Comparison of ENCODE assay signal across 31 cellular contexts in genomic region chr17:18285296-18285695, GRCh38.
"Had no signal": no experiment of that assay in that cellular context is flagged by ENCODE, and none has a peak within 500 bp of the region (broad histone marks: within the 10 kb centered on the region; RNA-seq: fewer than 3 reads in every experiment).

No MANE protein-coding gene starts in this region.

- H3K4me3 Mint-ChIP-seq: activated CD4-positive, alpha-beta memory T cell treated with anti-CD3 and anti-CD28 coated beads for 36 hours; activated CD4-positive, alpha-beta T cell treated with anti-CD3 and anti-CD28 coated beads for 36 hours; activated CD4-positive, alpha-beta T cell treated with anti-CD3 and anti-CD28 coated beads, Interleukin-2, amount 10 ng/mL, durations not matched to agents 24 days and 14 days; activated CD8-positive, alpha-beta memory T cell treated with anti-CD3 and anti-CD28 coated beads, Interleukin-2, amount 10 ng/mL, durations not matched to agents 7 days and 5 days; activated CD8-positive, alpha-beta T cell treated with anti-CD3 and anti-CD28 coated beads, Interleukin-2, amount 10 ng/mL, durations not matched to agents 7 days and 5 days; activated naive CD8-positive, alpha-beta T cell treated with anti-CD3 and anti-CD28 coated beads for 36 hours; activated naive CD8-positive, alpha-beta T cell treated with anti-CD3 and anti-CD28 coated beads, Interleukin-2, amount 50 U/mL, for 24 hours; activated T-helper 17 cell treated with anti-CD3 and anti-CD28 coated beads, Interleukin-2, amount 50 U/mL, for 72 hours; effector memory CD8-positive, alpha-beta T cell had no signal

- H3K4me3 ChIP-seq: adrenal gland, body of pancreas, esophagus squamous epithelium, gastroesophageal sphincter had no signal

- H3K9me3 ChIP-seq: adrenal gland, body of pancreas, esophagus squamous epithelium, gastroesophageal sphincter had no signal

- H3K27ac Mint-ChIP-seq: activated CD4-positive, alpha-beta memory T cell treated with anti-CD3 and anti-CD28 coated beads for 36 hours; activated CD4-positive, alpha-beta T cell treated with anti-CD3 and anti-CD28 coated beads for 36 hours; activated CD4-positive, alpha-beta T cell treated with anti-CD3 and anti-CD28 coated beads, Interleukin-2, amount 10 ng/mL, durations not matched to agents 24 days and 14 days; activated CD8-positive, alpha-beta memory T cell treated with anti-CD3 and anti-CD28 coated beads, Interleukin-2, amount 10 ng/mL, durations not matched to agents 7 days and 5 days; activated CD8-positive, alpha-beta T cell treated with anti-CD3 and anti-CD28 coated beads, Interleukin-2, amount 10 ng/mL, durations not matched to agents 7 days and 5 days; activated naive CD8-positive, alpha-beta T cell treated with anti-CD3 and anti-CD28 coated beads for 36 hours; activated naive CD8-positive, alpha-beta T cell treated with anti-CD3 and anti-CD28 coated beads, Interleukin-2, amount 50 U/mL, for 24 hours; activated T-helper 17 cell treated with anti-CD3 and anti-CD28 coated beads, Interleukin-2, amount 50 U/mL, for 72 hours; effector memory CD8-positive, alpha-beta T cell had no signal

- ATAC-seq: activated CD4-positive, alpha-beta T cell treated with anti-CD3 and anti-CD28 coated beads for 36 hours; activated CD8-positive, alpha-beta memory T cell treated with anti-CD3 and anti-CD28 coated beads, Interleukin-2, amount 10 ng/mL, durations not matched to agents 7 days and 5 days; activated CD8-positive, alpha-beta T cell treated with anti-CD3 and anti-CD28 coated beads, Interleukin-2, amount 10 ng/mL, durations not matched to agents 7 days and 5 days; activated naive CD8-positive, alpha-beta T cell treated with anti-CD3 and anti-CD28 coated beads, Interleukin-2, amount 50 U/mL, for 24 hours; activated T-helper 17 cell treated with anti-CD3 and anti-CD28 coated beads, Interleukin-2, amount 50 U/mL, for 72 hours; body of pancreas; effector memory CD8-positive, alpha-beta T cell; gastroesophageal sphincter had no signal

- H3K9me3 Mint-ChIP-seq: activated CD4-positive, alpha-beta memory T cell treated with anti-CD3 and anti-CD28 coated beads for 36 hours; activated CD4-positive, alpha-beta T cell treated with anti-CD3 and anti-CD28 coated beads, Interleukin-2, amount 10 ng/mL, durations not matched to agents 24 days and 14 days; activated naive CD8-positive, alpha-beta T cell treated with anti-CD3 and anti-CD28 coated beads for 36 hours; activated naive CD8-positive, alpha-beta T cell treated with anti-CD3 and anti-CD28 coated beads, Interleukin-2, amount 50 U/mL, for 24 hours; activated T-helper 17 cell treated with anti-CD3 and anti-CD28 coated beads, Interleukin-2, amount 50 U/mL, for 72 hours; effector memory CD8-positive, alpha-beta T cell had no signal

- H3K27ac ChIP-seq: adrenal gland, body of pancreas, epithelial cell of prostate, esophagus squamous epithelium, gastroesophageal sphincter had no signal

- FAIRE-seq: colon, endometrium, endothelial cell of umbilical vein had no signal

- DNase-seq: activated CD4-positive, alpha-beta memory T cell treated with anti-CD3 and anti-CD28 coated beads for 36 hours; activated CD4-positive, alpha-beta T cell treated with anti-CD3 and anti-CD28 coated beads for 36 hours; activated CD4-positive, alpha-beta T cell treated with anti-CD3 and anti-CD28 coated beads, Interleukin-2, amount 10 ng/mL, durations not matched to agents 24 days and 14 days; activated CD4-positive, CD25-positive, alpha-beta regulatory T cell; activated CD4-positive, CD25-positive, alpha-beta regulatory T cell treated with anti-CD3 and anti-CD28 coated beads, Interleukin-2, amount 50 U/mL, for 72 hours; activated CD8-positive, alpha-beta memory T cell treated with anti-CD3 and anti-CD28 coated beads, Interleukin-2, amount 10 ng/mL, durations not matched to agents 7 days and 5 days; activated CD8-positive, alpha-beta memory T cell treated with anti-CD3 and anti-CD28 coated beads, Interleukin-2, amount 50 U/mL, for 4 hours; activated CD8-positive, alpha-beta T cell treated with anti-CD3 and anti-CD28 coated beads, Interleukin-2, amount 10 ng/mL, durations not matched to agents 7 days and 5 days; activated effector memory CD4-positive, alpha-beta T cell treated with Interleukin-2 at 50 U/mL for 16 hours; activated gamma-delta T cell treated with Interleukin-2 at 50 U/mL for 16 hours; activated naive CD4-positive, alpha-beta T cell treated with Interleukin-2 at 50 U/mL for 16 hours; activated naive CD8-positive, alpha-beta T cell treated with anti-CD3 and anti-CD28 coated beads for 36 hours; activated naive CD8-positive, alpha-beta T cell treated with anti-CD3 and anti-CD28 coated beads, Interleukin-2, amount 50 U/mL, for 24 hours; activated T-cell treated with anti-CD3 and anti-CD28 coated beads, Interleukin-2, amount 50 U/mL, for 1 hour; adrenal gland; amygdala; body of pancreas; caudate nucleus; cortex of kidney; dermis blood vessel endothelial cell; effector CD4-positive, alpha-beta T cell; effector memory CD8-positive, alpha-beta T cell; esophagus squamous epithelium; foreskin melanocyte; T-helper 2 cell had no signal

- H3K27me3 ChIP-seq: adrenal gland, body of pancreas, esophagus squamous epithelium, gastroesophageal sphincter had no signal

- H3K4me1 ChIP-seq: adrenal gland, body of pancreas, esophagus squamous epithelium, gastroesophageal sphincter had no signal

- H3K27me3 Mint-ChIP-seq: activated CD4-positive, alpha-beta memory T cell treated with anti-CD3 and anti-CD28 coated beads for 36 hours; activated CD4-positive, alpha-beta T cell treated with anti-CD3 and anti-CD28 coated beads for 36 hours; activated CD4-positive, alpha-beta T cell treated with anti-CD3 and anti-CD28 coated beads, Interleukin-2, amount 10 ng/mL, durations not matched to agents 24 days and 14 days; activated CD8-positive, alpha-beta memory T cell treated with anti-CD3 and anti-CD28 coated beads, Interleukin-2, amount 10 ng/mL, durations not matched to agents 7 days and 5 days; activated naive CD8-positive, alpha-beta T cell treated with anti-CD3 and anti-CD28 coated beads for 36 hours; activated naive CD8-positive, alpha-beta T cell treated with anti-CD3 and anti-CD28 coated beads, Interleukin-2, amount 50 U/mL, for 24 hours; activated T-helper 17 cell treated with anti-CD3 and anti-CD28 coated beads, Interleukin-2, amount 50 U/mL, for 72 hours; effector memory CD8-positive, alpha-beta T cell had no signal

- H3K4me1 Mint-ChIP-seq: activated CD4-positive, alpha-beta T cell treated with anti-CD3 and anti-CD28 coated beads for 36 hours; activated CD4-positive, alpha-beta T cell treated with anti-CD3 and anti-CD28 coated beads, Interleukin-2, amount 10 ng/mL, durations not matched to agents 24 days and 14 days; activated CD8-positive, alpha-beta memory T cell treated with anti-CD3 and anti-CD28 coated beads, Interleukin-2, amount 10 ng/mL, durations not matched to agents 7 days and 5 days; activated naive CD8-positive, alpha-beta T cell treated with anti-CD3 and anti-CD28 coated beads for 36 hours; activated naive CD8-positive, alpha-beta T cell treated with anti-CD3 and anti-CD28 coated beads, Interleukin-2, amount 50 U/mL, for 24 hours; activated T-helper 17 cell treated with anti-CD3 and anti-CD28 coated beads, Interleukin-2, amount 50 U/mL, for 72 hours had no signal
